9 cellular contexts compared by ENCODE assay signal in the genomic region with DNA sequence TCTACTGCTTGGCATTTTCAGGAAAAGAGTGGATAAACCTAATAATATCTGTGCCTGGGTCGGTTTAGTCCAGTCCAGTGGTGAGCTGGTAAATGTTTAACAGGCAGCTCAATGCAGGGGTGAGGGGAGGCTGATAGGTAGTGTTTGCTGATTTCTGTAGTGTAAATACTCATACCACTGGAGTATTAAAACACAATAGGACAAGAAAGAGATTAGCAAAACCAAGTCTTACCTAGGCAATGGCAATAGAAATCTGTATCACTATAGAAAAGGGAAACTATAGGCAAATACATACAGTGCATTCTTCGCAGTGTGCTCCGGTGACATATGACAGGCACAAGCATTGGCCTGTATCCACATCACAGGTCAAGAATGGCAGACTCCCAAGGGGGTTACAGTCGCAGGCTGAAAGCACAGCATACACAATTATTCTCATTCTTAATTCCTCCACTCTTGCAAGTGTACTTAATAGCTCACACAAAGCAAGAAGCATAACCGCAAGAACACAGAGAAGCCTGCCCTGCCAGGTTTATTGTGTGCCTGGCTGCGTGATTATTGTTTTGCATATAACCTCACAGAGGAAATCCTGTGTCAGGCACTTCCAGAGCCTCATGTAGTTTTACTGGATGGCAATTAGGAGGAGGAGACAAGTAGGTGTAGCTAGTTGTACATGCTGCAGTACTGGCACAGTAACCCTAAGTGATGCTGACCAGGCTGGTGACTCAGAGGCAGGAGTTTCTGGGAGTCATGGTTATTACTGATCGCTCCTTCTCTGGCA. TPM values are rescaled to one million over a fixed set of nuclear protein-coding genes. Genes with fewer than 3 reads are reported as not detected.
DNase-seq lines count a peak whose midpoint lies in the region; ATAC-seq and TF ChIP-seq lines count a peak whose summit lies in the region.
"Had no signal": no experiment of that assay in that cellular context is flagged by ENCODE, and none has a peak within 500 bp of the region (broad histone marks: within the 10 kb centered on the region; RNA-seq: fewer than 3 reads in every experiment).

No MANE protein-coding gene starts in this region.

- no peak for TF ChIP-seq POLR2A in adrenal gland (IDR thresholded peaks at IDR 0.05)

- peak; percentile 82 for DNase-seq in AG20443 (ENCODE audit: low spot score)
- DNase-seq in adrenal gland = peak; percentile 35 to 59 (median 44)
- DNase-seq in kidney glomerular epithelial cell (lab: John Stamatoyannopoulos, UW) = peak; percentile 84
- no peak for DNase-seq in type B pancreatic cell (ENCODE audit: extremely low spot score, unreplicated experiment)
- no peak for DNase-seq in cerebellar cortex (ENCODE audit: low spot score)
- no peak for DNase-seq in GF-D8 (lab: John Stamatoyannopoulos, UW)

- H3K4me3 Mint-ChIP-seq in type B pancreatic cell = peak overlapping the region; percentile 56

- peaks cover 31% of the 10 kb centered on the region for H3K4me1 Mint-ChIP-seq in type B pancreatic cell (ENCODE audit: unreplicated experiment)

- peak overlapping the region; percentile 59 for H3K27ac Mint-ChIP-seq in type B pancreatic cell

- no peaks in the 10 kb centered on the region for H3K36me3 Mint-ChIP-seq in type B pancreatic cell

- peak overlapping the region in 2 of 5 donors; percentile 38 to 63 for H3K27ac ChIP-seq in adrenal gland
- H3K27ac ChIP-seq: tibial artery had no signal

- no peaks in the 10 kb centered on the region for H3K27me3 Mint-ChIP-seq in type B pancreatic cell

- no peak for TF ChIP-seq CTCF in adrenal gland (IDR thresholded peaks at IDR 0.05)
- no peak for TF ChIP-seq CTCF in type B pancreatic cell (conservative IDR thresholded peaks at IDR 0.05)

- no peak overlapping the region for H3K4me3 ChIP-seq in adrenal gland
- H3K4me3 ChIP-seq: tibial artery had no signal

- WGBS in adrenal gland, 4 donors = 50 to 67% (median 55%) methylated on average over 7 of the region's 7 CpGs

- peaks cover 0 to 5% of the 10 kb centered on the region in 2 donors for H3K4me1 ChIP-seq in adrenal gland (replicated peaks in 1 of 2)
- H3K4me1 ChIP-seq: tibial artery had no signal

- no peaks in the 10 kb centered on the region for H3K27me3 ChIP-seq in adrenal gland
- H3K27me3 ChIP-seq: tibial artery had no signal

- peak; percentile 55 for ATAC-seq in HG03060 (IDR thresholded peaks at IDR 0.05; ENCODE audit: low read depth, unreplicated experiment)
- no peak for ATAC-seq in GM18909 (IDR thresholded peaks at IDR 0.05; ENCODE audit: poor library complexity, unreplicated experiment)

- intact Hi-C loops in adrenal gland (cut with DNase I) = no loop called here

- no peaks in the 10 kb centered on the region for H3K9me3 ChIP-seq in adrenal gland (replicated peaks in 1 of 3)
- H3K9me3 ChIP-seq: tibial artery had no signal

- no peaks in the 10 kb centered on the region for H3K36me3 ChIP-seq in adrenal gland (replicated peaks in 1 of 2)
- H3K36me3 ChIP-seq: tibial artery had no signal

- H3K9me3 Mint-ChIP-seq in type B pancreatic cell = peaks cover 4% of the 10 kb centered on the region

RNA-seq across cellular contexts. Expression of a gene that starts 35.0 kb away (rescaled TPM):
- total RNA-seq in adrenal gland (1 to 10 TPM in 1 of 8 donors, under 1 TPM in 3, not detected in 4; 0.12 to 1.0 (median 0.24) TPM), type B pancreatic cell (ENCODE audit: low replicate concordance) (0.81 and 1.3 TPM in 2 replicates)
- under 1 TPM in 2 of 3 donors, not detected in 1; 0.16 to 0.40 TPM for polyA plus RNA-seq in adrenal gland

Comparison
In these comparisons a context has a peak if more than half of its experiments do, and no peak if none do; other contexts are left out.
1. DNase-seq: peak in AG20443 (single experiment), adrenal gland (7 of 7) and kidney glomerular epithelial cell (single experiment); none in type B pancreatic cell (single experiment), cerebellar cortex (single experiment) and GF-D8 (single experiment).